Comparison of ENCODE assay signal across 8 cellular contexts in the genomic region with DNA sequence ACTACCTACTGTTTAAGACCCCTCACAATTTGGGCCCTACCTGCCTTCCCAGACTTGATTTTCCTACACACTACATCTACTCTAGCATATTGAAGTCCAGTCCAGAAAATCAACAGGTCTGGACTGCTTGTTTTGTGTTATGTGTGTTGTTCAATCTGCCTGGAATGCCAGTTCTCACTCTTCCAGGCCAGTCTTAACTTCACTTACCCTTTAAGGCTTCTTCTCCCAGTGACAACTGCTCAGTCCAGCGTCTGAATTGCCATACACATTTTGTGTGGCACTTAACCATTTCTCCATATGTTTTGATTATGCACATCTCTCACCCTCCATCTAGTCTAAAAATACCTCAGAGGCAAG. TPM values are rescaled to one million over a fixed set of nuclear protein-coding genes. Genes with fewer than 3 reads are reported as not detected.
DNase-seq lines count a peak whose midpoint lies in the region; ATAC-seq and TF ChIP-seq lines count a peak whose summit lies in the region.

No MANE protein-coding gene starts in this region.

- peak overlapping the region; percentile 87; the same call in 1 of the 2 replicates for H3K9ac ChIP-seq in MM.1S (ENCODE audit: low read length)

- TSS peak; percentile 57 for BruUV-seq in Calu3 (replicated peaks; lab: Mats Ljungman, UMichigan)

- H3K9me3 ChIP-seq in MM.1S (replicated peaks; ENCODE audit: insufficient read depth, low read length) = no peaks in the 10 kb centered on the region

- peaks cover 4% of the 10 kb centered on the region; the same call in 1 of the 2 replicates for H3K36me3 ChIP-seq in MM.1S (replicated peaks; ENCODE audit: insufficient read depth, low read length)

- H3K27ac Mint-ChIP-seq in Calu3 (ENCODE audit: unreplicated experiment) (peak overlapping the region; percentile 11), chondrocyte (ENCODE audit: unreplicated experiment) (no peak overlapping the region), natural killer cell (peak overlapping the region in 1 of 2 donors; percentile 69)

- H3K4me3 Mint-ChIP-seq in Calu3 (ENCODE audit: low read depth, unreplicated experiment) (peak overlapping the region; percentile 70), chondrocyte (ENCODE audit: unreplicated experiment) (peak overlapping the region; percentile 79), natural killer cell (peak overlapping the region; percentile 63)

- peak overlapping the region; percentile 95 for H3K4me3 ChIP-seq in MM.1S (ENCODE audit: low read length)

- no peaks in the 10 kb centered on the region for H3K27me3 ChIP-seq in MM.1S (replicated peaks; ENCODE audit: insufficient read depth, low read length)

- peak overlapping the region; percentile 91 for H3K4me2 ChIP-seq in MM.1S (ENCODE audit: low read depth, low read length)

- ATAC-seq in natural killer cell = no peak
- no peak for ATAC-seq in HG02759 (IDR thresholded peaks at IDR 0.05; ENCODE audit: unreplicated experiment)

- H3K36me3 Mint-ChIP-seq in Calu3 (ENCODE audit: insufficient read depth, unreplicated experiment) (peaks cover 37% of the 10 kb centered on the region), chondrocyte (ENCODE audit: low read depth) (no peaks in the 10 kb centered on the region), natural killer cell (no peaks in the 10 kb centered on the region)

- H4K20me1 ChIP-seq in MM.1S (ENCODE audit: insufficient read depth, low read length) = no peaks in the 10 kb centered on the region

- no peaks in the 10 kb centered on the region for H3K27me3 Mint-ChIP-seq in Calu3 (ENCODE audit: unreplicated experiment)
- peaks cover 5% of the 10 kb centered on the region for H3K27me3 Mint-ChIP-seq in chondrocyte (ENCODE audit: low read depth)
- H3K27me3 Mint-ChIP-seq in natural killer cell (ENCODE audit: low read depth in 2 of 2) = peaks cover 10 to 13% of the 10 kb centered on the region in 2 donors

- H3F3A ChIP-seq in MM.1S (ENCODE audit: insufficient read depth, low read length) = no peaks in the 10 kb centered on the region; the same call in 1 of the 2 replicates

- intact Hi-C loops in Calu3 (cut with micrococcal nuclease; ENCODE audit: unreplicated experiment) (loop anchor here (5.0 kb wide), 1 partner anchor 79 kb away; a partner anchor contains a TSS), natural killer cell (cut with micrococcal nuclease) (no loop called here)

- CTCF ChIA-PET in Calu3 (lab: Charles Lee) = no interaction called here

- TF ChIP-seq CTCF in Calu3 (IDR thresholded peaks at IDR 0.05; ENCODE audit: unreplicated experiment) (no peak), MM.1S (IDR thresholded peaks at IDR 0.05; ENCODE audit: low read length) (no peak), chondrocyte (IDR thresholded peaks at IDR 0.05) (no peak), natural killer cell (IDR thresholded peaks at IDR 0.05) (no peak)

- H3K4me1 ChIP-seq in MM.1S (ENCODE audit: low read length) = peaks cover 12% of the 10 kb centered on the region

- peaks cover 59% of the 10 kb centered on the region for H3K79me2 ChIP-seq in MM.1S (ENCODE audit: low read length)

- H3K4me1 Mint-ChIP-seq in Calu3 (ENCODE audit: low read depth, unreplicated experiment) (peaks cover 24% of the 10 kb centered on the region), chondrocyte (ENCODE audit: low read depth) (peaks cover 25% of the 10 kb centered on the region), natural killer cell (peaks cover 16 to 18% of the 10 kb centered on the region in 2 donors)

- no peaks in the 10 kb centered on the region for H3K9me2 ChIP-seq in MM.1S (replicated peaks; ENCODE audit: insufficient read depth, low read length)

- H3K9me3 Mint-ChIP-seq in Calu3 (ENCODE audit: low read depth, unreplicated experiment) (no peaks in the 10 kb centered on the region), chondrocyte (ENCODE audit: low read depth) (no peaks in the 10 kb centered on the region), natural killer cell (no peaks in the 10 kb centered on the region)

- H3K27ac ChIP-seq in MM.1S (ENCODE audit: low read length) = no peak overlapping the region

- DNase-seq in Calu3 = no peak
- DNase-seq in MM.1S = no peak
- DNase-seq in chondrocyte (ENCODE audit: low spot score) = no peak
- no peak for DNase-seq in natural killer cell
- no peak for DNase-seq in activated effector memory CD4-positive, alpha-beta T cell treated with anti-CD3 and anti-CD28 coated beads, Interleukin-2, amount 50 U/mL, for 16 hours
- DNase-seq in activated gamma-delta T cell (lab: John Stamatoyannopoulos, UW) = no peak
- DNase-seq in NCI-H2171 treated with DMSO at 0.1 percent for 48 hours (lab: John Stamatoyannopoulos, UW) = no peak

- peak overlapping the region; percentile 97; the same call in 1 of the 2 replicates for H2AFZ ChIP-seq in MM.1S (ENCODE audit: low read length)

RNA-seq across cellular contexts. Expression of a gene that starts 1.1 kb away (rescaled TPM):
- total RNA-seq in Calu3 (2022) = 41.7 and 45.2 TPM in 2 replicates
- 2.2 to 3.5 TPM (median 2.4 TPM) in 3 replicates for total RNA-seq in chondrocyte
- total RNA-seq in natural killer cell = under 1 TPM; 0.13 to 0.59 (median 0.14) TPM
